In genomic region chr11:96177132-96177531, GRCh38 we compare ENCODE assay signal across 21 cellular contexts.
"Had no signal": no experiment of that assay in that cellular context is flagged by ENCODE, and none has a peak within 500 bp of the region (broad histone marks: within the 10 kb centered on the region; RNA-seq: fewer than 3 reads in every experiment).

No MANE protein-coding gene starts in this region.

- H3K9me3 ChIP-seq: heart left ventricle, mucosa of descending colon, neutrophil, ovary, prostate gland, SK-N-SH, spleen, upper lobe of left lung had no signal

- H3K4me3 Mint-ChIP-seq: activated naive CD8-positive, alpha-beta T cell treated with anti-CD3 and anti-CD28 coated beads, Interleukin-2, amount 10 ng/mL, durations not matched to agents 7 days and 5 days; T-helper 2 cell treated with Interferon-gamma antibody and Interleukin-4, amounts not matched to agents 5 μg/mL and 100 μg/mL, for 36 hours had no signal

- H3K27me3 ChIP-seq: heart left ventricle, neutrophil, ovary, spleen, upper lobe of left lung had no signal

- H3K9me3 Mint-ChIP-seq: activated naive CD8-positive, alpha-beta T cell treated with anti-CD3 and anti-CD28 coated beads, Interleukin-2, amount 10 ng/mL, durations not matched to agents 7 days and 5 days had no signal

- ATAC-seq: heart left ventricle; left cardiac atrium; mucosa of descending colon; stimulated activated naive CD8-positive, alpha-beta T cell treated with anti-CD3 and anti-CD28 coated beads, Interleukin-15, Interleukin-2, amounts not matched to agents 100 U/mL and 50 U/mL, for 24 hours had no signal

- DNase-seq: activated CD4-positive, alpha-beta T cell treated with anti-CD3 and anti-CD28 coated beads, Interleukin-2, amount 50 U/mL, for 48 hours; activated CD8-positive, alpha-beta memory T cell treated with anti-CD3 and anti-CD28 coated beads, Interleukin-2, amount 50 U/mL, for 48 hours; activated gamma-delta T cell treated with Interleukin-2 at 50 U/mL for 16 hours; activated naive CD8-positive, alpha-beta T cell treated with anti-CD3 and anti-CD28 coated beads, Interleukin-2, amount 10 ng/mL, durations not matched to agents 7 days and 5 days; amygdala; cortex of kidney; heart left ventricle; islet precursor cell; left cardiac atrium; mesenchymal stem cell; mucosa of descending colon; ovary; SK-N-SH; spleen; stimulated activated CD4-positive, alpha-beta T cell treated with anti-CD3 and anti-CD28 coated beads, Interleukin-4, amount 100 ng/mL, for 24 hours; stimulated activated naive CD8-positive, alpha-beta T cell treated with anti-CD3 and anti-CD28 coated beads, Interleukin-15, Interleukin-2, amounts not matched to agents 100 U/mL and 50 U/mL, for 24 hours; upper lobe of left lung had no signal

- H3K27ac Mint-ChIP-seq: activated naive CD8-positive, alpha-beta T cell treated with anti-CD3 and anti-CD28 coated beads, Interleukin-2, amount 10 ng/mL, durations not matched to agents 7 days and 5 days; T-helper 2 cell treated with Interferon-gamma antibody and Interleukin-4, amounts not matched to agents 5 μg/mL and 100 μg/mL, for 36 hours had no signal

- H3K27ac ChIP-seq: heart left ventricle, neutrophil, ovary, prostate gland, spleen, upper lobe of left lung, VCaP had no signal

- H3K27me3 Mint-ChIP-seq: activated naive CD8-positive, alpha-beta T cell treated with anti-CD3 and anti-CD28 coated beads, Interleukin-2, amount 10 ng/mL, durations not matched to agents 7 days and 5 days had no signal
